16 cellular contexts compared by ENCODE assay signal in the genomic region with DNA sequence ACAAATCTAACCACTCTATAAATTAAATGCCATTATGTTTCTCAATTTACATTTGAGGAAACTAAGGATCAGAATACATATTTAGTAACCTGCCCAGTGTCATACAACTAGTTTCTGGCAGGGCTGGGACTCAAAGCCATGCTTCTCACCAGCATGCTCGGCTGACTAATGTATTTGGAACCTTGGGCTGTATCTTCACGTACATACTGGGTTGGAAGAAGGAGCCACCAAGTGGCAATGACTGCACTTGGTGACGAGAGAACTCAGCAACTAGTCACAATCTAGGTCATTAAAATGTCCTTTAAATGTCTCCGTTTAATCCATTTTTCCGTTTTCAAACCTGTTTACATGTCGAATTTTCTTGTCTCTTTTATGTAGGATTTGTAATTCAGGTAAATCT. TPM values are rescaled to one million over a fixed set of nuclear protein-coding genes. Genes with fewer than 3 reads are reported as not detected.
DNase-seq lines count a peak whose midpoint lies in the region; ATAC-seq and TF ChIP-seq lines count a peak whose summit lies in the region.
"Had no signal": no experiment of that assay in that cellular context is flagged by ENCODE, and none has a peak within 500 bp of the region (broad histone marks: within the 10 kb centered on the region; RNA-seq: fewer than 3 reads in every experiment).

No MANE protein-coding gene starts in this region.

- no peaks in the 10 kb centered on the region for H3K9me3 ChIP-seq in GM23248 (ENCODE audit: low read depth)
- no peaks in the 10 kb centered on the region for H3K9me3 ChIP-seq in tibial artery
- H3K9me3 ChIP-seq in suprapubic skin: no peaks in the 10 kb centered on the region
- H3K9me3 ChIP-seq: BLaER1 had no signal

- H3K27ac ChIP-seq in ACC112 (ENCODE audit: low read depth, low read length): no peak overlapping the region
- no peak overlapping the region for H3K27ac ChIP-seq in GM23248
- no peak overlapping the region for H3K27ac ChIP-seq in tibial artery
- no peak overlapping the region for H3K27ac ChIP-seq in foreskin keratinocyte
- no peak overlapping the region for H3K27ac ChIP-seq in suprapubic skin
- H3K27ac ChIP-seq: BLaER1 had no signal

- no peak for TF ChIP-seq CTCF in foreskin fibroblast (IDR thresholded peaks at IDR 0.05; ENCODE audit: low read depth, low read length)
- no peak for TF ChIP-seq CTCF in tibial artery (IDR thresholded peaks at IDR 0.05)
- TF ChIP-seq CTCF in foreskin keratinocyte (conservative IDR thresholded peaks at IDR 0.05): no peak
- no peak for TF ChIP-seq CTCF in suprapubic skin (IDR thresholded peaks at IDR 0.05)

- H2AFZ ChIP-seq in ACC112 (ENCODE audit: low read length, unreplicated experiment) (peak overlapping the region; percentile 87), GM23248 (no peak overlapping the region)

- H3K4me3 ChIP-seq in ACC112 (ENCODE audit: low read depth, low read length) (no peak overlapping the region), GM23248 (no peak overlapping the region), foreskin fibroblast (ENCODE audit: low read depth in 1 of 2, low read length in 2 of 2) (no peak overlapping the region), tibial artery (no peak overlapping the region), suprapubic skin (no peak overlapping the region)
- H3K4me3 ChIP-seq: BLaER1 had no signal

- no peaks in the 10 kb centered on the region for H3K79me2 ChIP-seq in ACC112 (ENCODE audit: control insufficient read depth, insufficient read depth, low read length, unreplicated experiment)
- H3K79me2 ChIP-seq in GM23248 (ENCODE audit: insufficient read depth): no peaks in the 10 kb centered on the region

- H3K4me2 ChIP-seq in GM23248 (ENCODE audit: unreplicated experiment): no peak overlapping the region
- H3K4me2 ChIP-seq: BLaER1 had no signal

- H3K27me3 ChIP-seq in ACC112 (ENCODE audit: insufficient read depth, low read length) (no peaks in the 10 kb centered on the region), GM23248 (replicated peaks; ENCODE audit: insufficient read depth) (no peaks in the 10 kb centered on the region), tibial artery (no peaks in the 10 kb centered on the region), foreskin keratinocyte (no peaks in the 10 kb centered on the region), suprapubic skin (no peaks in the 10 kb centered on the region)
- H3K27me3 ChIP-seq: BLaER1 had no signal

- no peaks in the 10 kb centered on the region for H4K20me1 ChIP-seq in GM23248 (ENCODE audit: insufficient read depth)
- H4K20me1 ChIP-seq: BLaER1 had no signal

- in situ Hi-C loops in GM23248 (cut with MboI): no loop called here
- in situ Hi-C loops in SK-MEL-5 (cut with HindIII; ENCODE audit: low pct_unique_long_range_greater_than_20kb, low sequenced_read_pairs): no loop called here

- no peaks in the 10 kb centered on the region for H3F3A ChIP-seq in GM23248 (ENCODE audit: insufficient read depth)

- H3K36me3 ChIP-seq in ACC112 (ENCODE audit: insufficient read depth, low read length): no peaks in the 10 kb centered on the region
- H3K36me3 ChIP-seq in GM23248 (ENCODE audit: low read depth): no peaks in the 10 kb centered on the region
- H3K36me3 ChIP-seq in tibial artery: no peaks in the 10 kb centered on the region
- no peaks in the 10 kb centered on the region for H3K36me3 ChIP-seq in suprapubic skin
- H3K36me3 ChIP-seq: BLaER1 had no signal

- no peak for TF ChIP-seq POLR2A in suprapubic skin (IDR thresholded peaks at IDR 0.05)

- TF ChIP-seq EP300 in suprapubic skin (IDR thresholded peaks at IDR 0.05): no peak

- intact Hi-C loops in tibial artery (cut with DNase I; ENCODE audit: low total_unique reads): no loop called here

- H3K9ac ChIP-seq in GM23248: no peak overlapping the region
- H3K9ac ChIP-seq: BLaER1 had no signal

- H3K4me1 ChIP-seq in ACC112 (ENCODE audit: control insufficient read depth, insufficient read depth, low read length, unreplicated experiment) (no peaks in the 10 kb centered on the region), GM23248 (ENCODE audit: insufficient read depth) (peaks cover 9% of the 10 kb centered on the region), tibial artery (no peaks in the 10 kb centered on the region), foreskin keratinocyte (no peaks in the 10 kb centered on the region), suprapubic skin (no peaks in the 10 kb centered on the region)
- H3K4me1 ChIP-seq: BLaER1 had no signal

- peak; percentile 71 for DNase-seq in GM23248
- peak; percentile 13 for DNase-seq in SK-MEL-5 (ENCODE audit: low read depth, low spot score)
- peak; percentile 55 to 56 for DNase-seq in foreskin fibroblast
- DNase-seq in DMS114 treated with DMSO at 0.1 percent for 48 hours (lab: John Stamatoyannopoulos, UW; ENCODE audit: unreplicated experiment): no peak
- DNase-seq in tibial artery: no peak
- no peak for DNase-seq in foreskin keratinocyte
- no peak for DNase-seq in suprapubic skin (ENCODE audit: low spot score in 2 of 2)
- DNase-seq: Karpas-422; kidney; NCI-H2081; NK-92 treated with Interleukin-12 subunit alpha and Interleukin-12 subunit beta, amount 100 ng/mL, for 24 hours; stimulated activated CD4-positive, alpha-beta T cell treated with anti-CD3 and anti-CD28 coated beads, Interleukin-4, amount 100 ng/mL, for 24 hours had no signal

- ATAC-seq in foreskin keratinocyte: no peak
- ATAC-seq: activated CD4-positive, CD25-positive, alpha-beta regulatory T cell treated with anti-CD3 and anti-CD28 coated beads, Interleukin-2, amount 50 U/mL, for 24 hours; stimulated activated effector memory CD8-positive, alpha-beta T cell treated with anti-CD3 and anti-CD28 coated beads, Interleukin-12 subunit alpha, Interleukin-12 subunit beta, amount 100 ng/mL, for 72 hours had no signal

- 36 to 40% methylated on average over 6 of the region's 6 CpGs for WGBS in GM23248 (ENCODE audit: low coverage in 1 of 2, low lambda C conversion rate in 2 of 2, missing lambda C conversion rate in 2 of 2), 2 experiments
- WGBS in suprapubic skin: 70% methylated on average over 6 of the region's 6 CpGs

- H3K9me2 ChIP-seq in GM23248 (ENCODE audit: insufficient read depth): no peaks in the 10 kb centered on the region

RNA-seq across cellular contexts. Expression of gene CHRM2, which starts 42.9 kb away (rescaled TPM):
- 3.7 and 5.2 TPM in 2 replicates for total RNA-seq in GM23248 (2014; rRNA removed; shearing (Covaris generic))
- polyA plus RNA-seq in GM23248 (2016; fragmentation: Nextera tagmentation; extraction: Ambion mirVana) (1.8 TPM in 2 replicates), foreskin keratinocyte (not detected in 2 replicates)
- total RNA-seq in SK-MEL-5 (2014; rRNA removed; shearing (Covaris generic)): 0.05 TPM in 1 of 2 replicates, not detected in the other
- polyA plus RNA-seq in SK-MEL-5 (2015; cell fraction: cytosol; rRNA removed): not detected in 2 replicates
- not detected in 2 replicates for polyA plus RNA-seq in SK-MEL-5 (2015; cell fraction: nucleus; rRNA removed)
- total RNA-seq in foreskin keratinocyte (not detected in 2 replicates), suprapubic skin (under 1 TPM in 2 of 4 donors, not detected in 2; 0.23 to 0.47 TPM)
- total RNA-seq: kidney had no signal

Comparison
In these comparisons a context has a peak if more than half of its experiments do, and no peak if none do; other contexts are left out.
1. DNase-seq: peak in GM23248 (single experiment), SK-MEL-5 (single experiment) and foreskin fibroblast (2 of 2); none in DMS114 treated with DMSO at 0.1 percent for 48 hours (single experiment), tibial artery (0 of 2), foreskin keratinocyte (0 of 2) and suprapubic skin (0 of 2).